ENCODE assay signal across 14 cellular contexts in genomic region chr3:14691239-14691638, GRCh38. TPM values are rescaled to one million over a fixed set of nuclear protein-coding genes. Genes with fewer than 3 reads are reported as not detected.
DNase-seq lines count a peak whose midpoint lies in the region; ATAC-seq and TF ChIP-seq lines count a peak whose summit lies in the region.
"Had no signal": no experiment of that assay in that cellular context is flagged by ENCODE, and none has a peak within 500 bp of the region (broad histone marks: within the 10 kb centered on the region; RNA-seq: fewer than 3 reads in every experiment).

No MANE protein-coding gene starts in this region.

- ATAC-seq in GM21576 (IDR thresholded peaks at IDR 0.05; ENCODE audit: unreplicated experiment) (peak; percentile 46), HG03342 (IDR thresholded peaks at IDR 0.05; ENCODE audit: unreplicated experiment) (peak; percentile 46), lower lobe of right lung (no peak)
- ATAC-seq: WTC11 had no signal

- DNase-seq in GM13976 (ENCODE audit: low spot score): peak; percentile 50
- peak; percentile 65 for DNase-seq in SKM-1 (lab: John Stamatoyannopoulos, UW; ENCODE audit: unreplicated experiment)
- no peak for DNase-seq in lower lobe of right lung
- no peak for DNase-seq in G401 (ENCODE audit: low spot score)
- no peak for DNase-seq in hypothalamus (lab: John Stamatoyannopoulos, UW)
- no peak for DNase-seq in activated CD4-positive, alpha-beta T cell treated with anti-CD3 and anti-CD28 coated beads for 1 hour
- DNase-seq: activated gamma-delta T cell, GDM1, HCEC 1CT, islet precursor cell, small intestine had no signal

- H3K27me3 ChIP-seq in lower lobe of right lung (ENCODE audit: low read depth): no peaks in the 10 kb centered on the region

- no peak for TF ChIP-seq CTCF in GM13976 (IDR thresholded peaks at IDR 0.05; ENCODE audit: borderline replicate concordance, control extremely low read depth, extremely low read depth, insufficient read depth, missing control alignments)
- no peak for TF ChIP-seq CTCF in lower lobe of right lung (IDR thresholded peaks at IDR 0.05)

- no peaks in the 10 kb centered on the region for H3K4me1 ChIP-seq in lower lobe of right lung

- intact Hi-C loops in lower lobe of right lung (cut with DNase I): no loop called here

- no peaks in the 10 kb centered on the region for H3K36me3 ChIP-seq in lower lobe of right lung

- H3K27ac ChIP-seq in lower lobe of right lung: no peak overlapping the region

- no peaks in the 10 kb centered on the region for H3K9me3 ChIP-seq in lower lobe of right lung

- in situ Hi-C loops in GM13976 (cut with MboI; ENCODE audit: low sequenced_read_pairs, unreplicated experiment): no loop called here
- in situ Hi-C loops in G401 (cut with HindIII; ENCODE audit: low sequenced_read_pairs): no loop called here

- no peak overlapping the region for H3K4me3 ChIP-seq in lower lobe of right lung

RNA-seq across cellular contexts. Expression of gene C3orf20, which starts 16.3 kb away (rescaled TPM):
- total RNA-seq in lower lobe of right lung: not detected
- total RNA-seq in G401 (2014; rRNA removed; shearing (Covaris generic)): not detected in 2 replicates
- total RNA-seq: WTC11 had no signal

RNA-seq across cellular contexts. Expression of gene CCDC174, which starts 39.7 kb away (rescaled TPM):
- 18.2 TPM for total RNA-seq in lower lobe of right lung
- total RNA-seq in G401 (2014; rRNA removed; shearing (Covaris generic)): 9.3 and 18.9 TPM in 2 replicates

Comparison
In these comparisons a context has a peak if more than half of its experiments do, and no peak if none do; other contexts are left out.
1. DNase-seq: peak in GM13976 (single experiment) and SKM-1 (single experiment); none in lower lobe of right lung (single experiment), G401 (single experiment), hypothalamus (0 of 51) and activated CD4-positive, alpha-beta T cell treated with anti-CD3 and anti-CD28 coated beads for 1 hour (single experiment).
2. ATAC-seq: peak in GM21576 (single experiment) and HG03342 (single experiment); none in lower lobe of right lung (0 of 2).